18 cellular contexts compared by ENCODE assay signal in the genomic region with DNA sequence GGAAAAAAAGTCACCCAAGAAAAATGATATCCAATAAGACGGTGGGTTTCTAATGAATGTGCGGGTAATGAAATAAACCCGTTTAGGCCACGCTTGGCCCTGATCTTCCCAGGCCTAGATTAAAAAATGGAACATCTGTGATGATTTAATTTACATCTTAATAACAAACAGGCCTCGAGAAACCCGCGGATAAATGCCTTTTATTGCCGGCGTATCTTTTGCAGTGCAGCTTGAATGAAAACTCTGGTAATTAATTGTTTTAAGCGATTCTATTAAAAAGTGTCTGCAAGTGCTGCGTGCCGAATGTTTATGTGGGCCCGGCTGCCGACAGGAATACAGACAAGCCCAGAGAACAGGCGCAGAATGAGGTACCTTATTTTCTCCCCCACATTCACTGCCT.
"Had no signal": no experiment of that assay in that cellular context is flagged by ENCODE, and none has a peak within 500 bp of the region (broad histone marks: within the 10 kb centered on the region; RNA-seq: fewer than 3 reads in every experiment).

No MANE protein-coding gene starts in this region.

- H3K27ac Mint-ChIP-seq: activated naive CD4-positive, alpha-beta T cell treated with anti-CD3 and anti-CD28 coated beads, Interleukin-2, amount 50 U/mL, for 72 hours; activated T-cell treated with anti-CD3 and anti-CD28 coated beads, Interleukin-2, amount 50 U/mL, for 72 hours; dendritic cell treated with granulocyte-macrophage colony-stimulating factor and Interleukin-4, amounts not matched to agents 40 ng/mL and 50 ng/mL, for 4 days; stimulated activated effector memory CD8-positive, alpha-beta T cell treated with anti-CD3 and anti-CD28 coated beads, Interleukin-12 subunit alpha, Interleukin-12 subunit beta, amount 100 ng/mL, for 72 hours had no signal

- H3K4me3 Mint-ChIP-seq: activated T-cell treated with anti-CD3 and anti-CD28 coated beads, Interleukin-2, amount 50 U/mL, for 72 hours; dendritic cell treated with granulocyte-macrophage colony-stimulating factor and Interleukin-4, amounts not matched to agents 40 ng/mL and 50 ng/mL, for 4 days; stimulated activated effector memory CD8-positive, alpha-beta T cell treated with anti-CD3 and anti-CD28 coated beads, Interleukin-12 subunit alpha, Interleukin-12 subunit beta, amount 100 ng/mL, for 72 hours had no signal

- DNase-seq: activated CD4-positive, alpha-beta T cell treated with anti-CD3 and anti-CD28 coated beads, Interleukin-2, amount 50 U/mL, for 1 hour; activated CD4-positive, CD25-positive, alpha-beta regulatory T cell treated with anti-CD3 and anti-CD28 coated beads, Interleukin-2, amount 50 U/mL, for 72 hours; activated effector memory CD4-positive, alpha-beta T cell treated with anti-CD3 and anti-CD28 coated beads, Interleukin-2, amount 50 U/mL, for 16 hours; activated T-cell treated with anti-CD3 and anti-CD28 coated beads, Interleukin-2, amount 50 U/mL, for 72 hours; adrenal gland; effector memory CD4-positive, alpha-beta T cell; esophagus squamous epithelium; mammary epithelial cell; pancreas; sigmoid colon; stimulated activated CD4-positive, alpha-beta T cell treated with anti-CD3 and anti-CD28 coated beads, Interleukin-4, amount 100 ng/mL, for 24 hours; stomach; T-helper 2 cell; trophoblast cell had no signal

- H3K9me3 Mint-ChIP-seq: activated naive CD4-positive, alpha-beta T cell treated with anti-CD3 and anti-CD28 coated beads, Interleukin-2, amount 50 U/mL, for 72 hours; activated T-cell treated with anti-CD3 and anti-CD28 coated beads, Interleukin-2, amount 50 U/mL, for 72 hours; dendritic cell treated with granulocyte-macrophage colony-stimulating factor and Interleukin-4, amounts not matched to agents 40 ng/mL and 50 ng/mL, for 4 days; stimulated activated effector memory CD8-positive, alpha-beta T cell treated with anti-CD3 and anti-CD28 coated beads, Interleukin-12 subunit alpha, Interleukin-12 subunit beta, amount 100 ng/mL, for 72 hours had no signal

- H3K36me3 Mint-ChIP-seq: activated naive CD4-positive, alpha-beta T cell treated with anti-CD3 and anti-CD28 coated beads, Interleukin-2, amount 50 U/mL, for 72 hours; stimulated activated effector memory CD8-positive, alpha-beta T cell treated with anti-CD3 and anti-CD28 coated beads, Interleukin-12 subunit alpha, Interleukin-12 subunit beta, amount 100 ng/mL, for 72 hours had no signal

- H3K4me1 Mint-ChIP-seq: stimulated activated effector memory CD8-positive, alpha-beta T cell treated with anti-CD3 and anti-CD28 coated beads, Interleukin-12 subunit alpha, Interleukin-12 subunit beta, amount 100 ng/mL, for 72 hours had no signal

- ATAC-seq: activated naive CD4-positive, alpha-beta T cell treated with anti-CD3 and anti-CD28 coated beads, Interleukin-2, amount 50 U/mL, for 72 hours; activated T-cell treated with anti-CD3 and anti-CD28 coated beads, Interleukin-2, amount 50 U/mL, for 72 hours; left lobe of liver; pancreas; stimulated activated effector memory CD8-positive, alpha-beta T cell treated with anti-CD3 and anti-CD28 coated beads, Interleukin-12 subunit alpha, Interleukin-12 subunit beta, amount 100 ng/mL, for 72 hours had no signal
